In the genomic region with DNA sequence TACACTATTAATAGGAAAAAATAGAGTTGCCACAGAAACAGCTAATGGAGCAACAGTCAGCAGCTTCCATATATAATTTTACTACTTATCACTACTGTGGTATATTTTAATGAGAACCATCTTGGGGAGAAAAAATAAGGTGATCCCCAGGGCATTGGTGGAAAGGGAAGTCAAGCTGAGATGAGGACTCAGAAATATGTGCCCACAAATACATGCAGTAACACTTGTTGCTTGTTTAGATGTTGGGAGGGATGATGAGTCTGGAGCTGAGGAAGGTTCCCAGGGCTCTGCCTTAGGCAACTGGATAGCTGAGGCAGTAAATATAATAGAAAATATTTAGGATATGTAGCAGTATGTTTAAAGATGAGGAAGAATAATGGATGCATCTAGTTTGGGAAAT, we compare ENCODE assay signal across 25 cellular contexts.
"Had no signal": no experiment of that assay in that cellular context is flagged by ENCODE, and none has a peak within 500 bp of the region (broad histone marks: within the 10 kb centered on the region; RNA-seq: fewer than 3 reads in every experiment).

No MANE protein-coding gene starts in this region.

- H3K36me3 ChIP-seq: colonic mucosa, esophagus squamous epithelium, gastrocnemius medialis, heart right ventricle, left lung, lower lobe of right lung had no signal

- H3K4me3 ChIP-seq: colonic mucosa, esophagus squamous epithelium, gastrocnemius medialis, heart right ventricle, left lung, lower lobe of right lung, mucosa of descending colon had no signal

- DNase-seq: colonic mucosa; cortex of kidney; effector CD8-positive, alpha-beta T cell; effector memory CD8-positive, alpha-beta T cell; endodermal cell; erythroblast; esophagus squamous epithelium; foreskin fibroblast; foreskin melanocyte; gastrocnemius medialis; glutamatergic neuron; head of caudate nucleus; heart right ventricle; hippocampal formation; left cardiac atrium; left lung; left ventricle myocardium superior; lower lobe of right lung; mesenchymal stem cell; mucosa of descending colon; naive B cell had no signal

- H3K4me1 Mint-ChIP-seq: naive B cell had no signal

- H3K4me1 ChIP-seq: colonic mucosa, esophagus squamous epithelium, gastrocnemius medialis, heart right ventricle, left lung, lower lobe of right lung had no signal

- H3K27me3 Mint-ChIP-seq: dendritic cell treated with granulocyte-macrophage colony-stimulating factor and Interleukin-4, amounts not matched to agents 40 ng/mL and 50 ng/mL, for 4 days; effector memory CD8-positive, alpha-beta T cell; naive B cell had no signal

- H3K27ac ChIP-seq: colonic mucosa, epithelial cell of prostate, esophagus squamous epithelium, gastrocnemius medialis, heart right ventricle, left lung, lower lobe of right lung had no signal

- H3K27ac Mint-ChIP-seq: dendritic cell treated with granulocyte-macrophage colony-stimulating factor and Interleukin-4, amounts not matched to agents 40 ng/mL and 50 ng/mL, for 4 days; effector memory CD8-positive, alpha-beta T cell; endodermal cell; mesothelial cell of epicardium had no signal

- ATAC-seq: effector memory CD8-positive, alpha-beta T cell; esophagus mucosa; gastrocnemius medialis; heart right ventricle; left cardiac atrium; left lung; left ventricle myocardium superior; lower lobe of right lung; mucosa of descending colon had no signal

- H3K4me3 Mint-ChIP-seq: dendritic cell treated with granulocyte-macrophage colony-stimulating factor and Interleukin-4, amounts not matched to agents 40 ng/mL and 50 ng/mL, for 4 days; effector memory CD8-positive, alpha-beta T cell; endodermal cell; mesothelial cell of epicardium; naive B cell had no signal

- H3K9me3 ChIP-seq: colonic mucosa, esophagus squamous epithelium, gastrocnemius medialis, lower lobe of right lung, mucosa of descending colon had no signal
